14 cellular contexts compared by ENCODE assay signal in the genomic region with DNA sequence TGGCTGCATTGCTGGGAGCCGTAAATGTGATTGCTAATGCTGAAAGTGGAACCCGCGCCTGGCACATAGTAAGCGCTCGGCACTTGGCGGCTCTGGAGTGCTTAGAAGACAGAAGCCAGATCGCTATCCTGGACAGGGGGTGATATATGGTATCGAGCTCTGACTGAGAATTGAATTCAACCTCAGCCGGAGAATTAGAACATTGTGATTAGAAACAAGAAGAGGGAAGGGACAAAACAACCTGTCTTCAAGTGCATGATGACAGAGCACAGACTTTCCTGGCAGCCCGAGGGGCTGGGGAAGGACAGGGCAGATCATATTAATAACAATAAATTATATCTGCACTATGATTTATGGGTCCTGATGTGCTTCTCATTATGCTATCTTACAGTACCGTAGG.
A peak's percentile ranks its signal among the peaks of the same experiment; 100 is the strongest.
DNase-seq lines count a peak whose midpoint lies in the region; ATAC-seq and TF ChIP-seq lines count a peak whose summit lies in the region.
"Had no signal": no experiment of that assay in that cellular context is flagged by ENCODE, and none has a peak within 500 bp of the region (broad histone marks: within the 10 kb centered on the region; RNA-seq: fewer than 3 reads in every experiment).

No MANE protein-coding gene starts in this region.

- H3K79me1 ChIP-seq in trophoblast cell (ENCODE audit: low read length) = peaks cover 18% of the 10 kb centered on the region

- peaks cover 0 to 5% (median 0%) of the 10 kb centered on the region in 9 donors for H3K4me1 ChIP-seq in heart right ventricle
- peaks cover 8% of the 10 kb centered on the region for H3K4me1 ChIP-seq in left ventricle myocardium inferior
- peaks cover 50% of the 10 kb centered on the region for H3K4me1 ChIP-seq in hepatocyte (ENCODE audit: insufficient read depth)
- H3K4me1 ChIP-seq in trophoblast cell (ENCODE audit: control insufficient read depth in 1 of 2, insufficient read depth in 2 of 2, low read length in 2 of 2) = peaks cover 29 to 36% of the 10 kb centered on the region in 2 experiments

- no peak overlapping the region for H2BK5ac ChIP-seq in trophoblast cell (ENCODE audit: low read depth, low read length, poor library complexity)

- TF ChIP-seq CTCF in heart right ventricle (IDR thresholded peaks at IDR 0.05) (no peak), left ventricle myocardium inferior (IDR thresholded peaks at IDR 0.05; ENCODE audit: borderline replicate concordance) (no peak), hepatocyte (IDR thresholded peaks at IDR 0.05; ENCODE audit: poor library complexity) (no peak)

- H4K20me1 ChIP-seq in hepatocyte (ENCODE audit: insufficient read depth, poor library complexity, severe bottlenecking) = no peaks in the 10 kb centered on the region

- H3K27me3 ChIP-seq in heart right ventricle = no peaks in the 10 kb centered on the region
- no peaks in the 10 kb centered on the region for H3K27me3 ChIP-seq in left ventricle myocardium inferior (ENCODE audit: low read depth)
- H3K27me3 ChIP-seq in hepatocyte = no peaks in the 10 kb centered on the region
- H3K27me3 ChIP-seq in trophoblast cell (ENCODE audit: insufficient read depth, low read length) = no peaks in the 10 kb centered on the region

- H3K4me2 ChIP-seq in hepatocyte (no peak overlapping the region), trophoblast cell (ENCODE audit: low read length) (no peak overlapping the region)

- H3K9me3 ChIP-seq in heart right ventricle (no peaks in the 10 kb centered on the region), left ventricle myocardium inferior (replicated peaks) (no peaks in the 10 kb centered on the region), hepatocyte (ENCODE audit: low read depth) (no peaks in the 10 kb centered on the region), trophoblast cell (ENCODE audit: insufficient read depth, low read depth, low read length) (no peaks in the 10 kb centered on the region)

- H2BK12ac ChIP-seq in trophoblast cell (ENCODE audit: low read length) = peak overlapping the region; percentile 7

- H4K12ac ChIP-seq in trophoblast cell (ENCODE audit: low read depth, low read length) = no peak overlapping the region

- ATAC-seq in heart right ventricle (peak in 5 of 8 donors; percentile 27 to 83 (median 64)), GM19467 (IDR thresholded peaks at IDR 0.05; ENCODE audit: unreplicated experiment) (no peak), GM21619 (IDR thresholded peaks at IDR 0.05; ENCODE audit: unreplicated experiment) (no peak)
- ATAC-seq: GM12878, HepG2 had no signal

- 44 to 66% methylated on average over 11 of the region's 11 CpGs for WGBS in heart right ventricle, 2 donors
- 62% methylated on average over 11 of the region's 11 CpGs for WGBS in hepatocyte (ENCODE audit: low lambda C conversion rate, missing lambda C conversion rate)
- WGBS in trophoblast cell (ENCODE audit: extremely low coverage, insufficient coverage, insufficient read length) = no CpG with 5 or more reads among the region's 11 CpGs

- H3K79me2 ChIP-seq in hepatocyte = no peaks in the 10 kb centered on the region
- peaks cover 4% of the 10 kb centered on the region for H3K79me2 ChIP-seq in trophoblast cell (ENCODE audit: control insufficient read depth, insufficient read depth, low read length, poor library complexity)

- H2AFZ ChIP-seq in hepatocyte (no peak overlapping the region), trophoblast cell (ENCODE audit: insufficient read depth, low read length, poor library complexity) (no peak overlapping the region)

- H2BK120ac ChIP-seq in trophoblast cell (ENCODE audit: insufficient read depth, low read length, poor library complexity) = no peak overlapping the region

- no peak overlapping the region for H3K14ac ChIP-seq in trophoblast cell (ENCODE audit: low read length)

- H3K18ac ChIP-seq in trophoblast cell (ENCODE audit: low read length) = no peak overlapping the region

- no peaks in the 10 kb centered on the region for H3K9me2 ChIP-seq in hepatocyte (replicated peaks; ENCODE audit: insufficient read depth)

- H2AK5ac ChIP-seq in trophoblast cell (ENCODE audit: low read length) = no peak overlapping the region

- DNase-seq in heart right ventricle (no peak), left ventricle myocardium inferior (no peak), SK-N-DZ (ENCODE audit: low spot score) (peak; percentile 83), hepatocyte (ENCODE audit: low spot score) (no peak), trophoblast cell (no peak), NCI-H2029 (lab: John Stamatoyannopoulos, UW) (no peak)
- DNase-seq: CD4-positive, alpha-beta memory T cell; DMS79; HCEC 1CT had no signal

- H4K8ac ChIP-seq in trophoblast cell (ENCODE audit: low read depth, low read length) = no peak overlapping the region

- intact Hi-C loops in heart right ventricle (cut with DNase I) (no loop called here), left ventricle myocardium inferior (cut with micrococcal nuclease) (no loop called here)

- no peak overlapping the region for H3K23ac ChIP-seq in trophoblast cell (ENCODE audit: low read length)

- no peak overlapping the region for H4K91ac ChIP-seq in trophoblast cell (ENCODE audit: low read depth, low read length)

- no peak overlapping the region for H3K4ac ChIP-seq in trophoblast cell (ENCODE audit: low read depth, low read length)

- no peak overlapping the region for H3K9ac ChIP-seq in trophoblast cell (ENCODE audit: low read length)

- H3K4me3 ChIP-seq in heart right ventricle = no peak overlapping the region
- no peak overlapping the region for H3K4me3 ChIP-seq in left ventricle myocardium inferior
- no peak overlapping the region for H3K4me3 ChIP-seq in hepatocyte
- H3K4me3 ChIP-seq in trophoblast cell (ENCODE audit: low read depth, low read length) = no peak overlapping the region
- H3K4me3 ChIP-seq: GM12878 had no signal

- H3K27ac ChIP-seq in heart right ventricle (no peak overlapping the region), left ventricle myocardium inferior (replicated peaks) (no peak overlapping the region), hepatocyte (peak overlapping the region; percentile 72), trophoblast cell (ENCODE audit: low read depth, low read length) (no peak overlapping the region)
- H3K27ac ChIP-seq: C4-2B had no signal

- H3K36me3 ChIP-seq in heart right ventricle = no peaks in the 10 kb centered on the region
- no peaks in the 10 kb centered on the region for H3K36me3 ChIP-seq in left ventricle myocardium inferior
- no peaks in the 10 kb centered on the region for H3K36me3 ChIP-seq in hepatocyte (replicated peaks; ENCODE audit: insufficient read depth, low read depth)
- H3K36me3 ChIP-seq in trophoblast cell (ENCODE audit: control insufficient read depth in 1 of 2, insufficient read depth in 2 of 2, low read length in 2 of 2) = no peaks in the 10 kb centered on the region

Comparison
In these comparisons a context has a peak if more than half of its experiments do, and no peak if none do; other contexts are left out.
1. ATAC-seq: peak in heart right ventricle (5 of 8); none in GM19467 (single experiment) and GM21619 (single experiment).